In the genomic region with DNA sequence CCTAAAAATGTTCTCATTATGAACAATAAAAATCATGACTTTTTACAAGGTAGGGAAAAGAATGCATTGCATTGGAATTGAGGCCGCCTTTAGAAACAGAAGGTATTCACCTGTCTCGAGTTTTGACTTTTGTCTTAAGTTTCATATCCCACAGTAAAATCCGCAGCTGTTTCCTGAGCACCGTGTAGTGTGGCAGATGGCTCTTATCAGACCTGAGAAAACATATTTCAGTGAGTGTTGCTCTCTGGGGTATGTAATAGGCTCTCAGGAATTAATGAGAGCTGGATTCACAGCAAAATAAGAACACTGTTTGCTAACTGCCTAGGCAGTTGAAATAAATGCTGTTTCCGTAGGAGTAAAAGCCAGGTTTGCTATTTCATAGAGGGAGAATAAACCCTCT, we compare ENCODE assay signal across 22 cellular contexts.
A peak's percentile ranks its signal among the peaks of the same experiment; 100 is the strongest.
DNase-seq lines count a peak whose midpoint lies in the region; ATAC-seq and TF ChIP-seq lines count a peak whose summit lies in the region.
"Had no signal": no experiment of that assay in that cellular context is flagged by ENCODE, and none has a peak within 500 bp of the region (broad histone marks: within the 10 kb centered on the region; RNA-seq: fewer than 3 reads in every experiment).

No MANE protein-coding gene starts in this region.

- peaks cover 4% of the 10 kb centered on the region for H3K27me3 Mint-ChIP-seq in activated CD4-positive, alpha-beta T cell treated with anti-CD3 and anti-CD28 coated beads for 36 hours
- H3K27me3 Mint-ChIP-seq: IgD-negative memory B cell had no signal

- in situ Hi-C loops in gastrocnemius medialis (cut with MboI; ENCODE audit: low sequenced_read_pairs in 4 of 4): no loop called here

- H3K36me3 ChIP-seq in SJCRH30: no peaks in the 10 kb centered on the region
- no peaks in the 10 kb centered on the region for H3K36me3 ChIP-seq in gastrocnemius medialis
- no peaks in the 10 kb centered on the region for H3K36me3 ChIP-seq in breast epithelium
- H3K36me3 ChIP-seq: right lobe of liver, SJSA1, vagina had no signal

- H3K27me3 ChIP-seq in SJCRH30 (no peaks in the 10 kb centered on the region), gastrocnemius medialis (no peaks in the 10 kb centered on the region), breast epithelium (no peaks in the 10 kb centered on the region)
- H3K27me3 ChIP-seq: right lobe of liver, SJSA1, vagina had no signal

- TF ChIP-seq POLR2A in gastrocnemius medialis (IDR thresholded peaks at IDR 0.05) (no peak), breast epithelium (IDR thresholded peaks at IDR 0.05) (no peak)

- no peak overlapping the region for H3K27ac Mint-ChIP-seq in activated CD4-positive, alpha-beta T cell treated with anti-CD3 and anti-CD28 coated beads for 36 hours
- H3K27ac Mint-ChIP-seq: IgD-negative memory B cell; T-helper 1 cell treated with Interleukin-12 subunit alpha and Interleukin-12 subunit beta and Interleukin-4 antibody, amounts not matched to agents 30 μg/mL and 1 μg/mL, for 36 hours had no signal

- no peak overlapping the region for H3K4me3 Mint-ChIP-seq in activated CD4-positive, alpha-beta T cell treated with anti-CD3 and anti-CD28 coated beads for 36 hours
- H3K4me3 Mint-ChIP-seq: IgD-negative memory B cell; T-helper 1 cell treated with Interleukin-12 subunit alpha and Interleukin-12 subunit beta and Interleukin-4 antibody, amounts not matched to agents 30 μg/mL and 1 μg/mL, for 36 hours had no signal

- POLR2A ChIA-PET in activated CD4-positive, alpha-beta T cell treated with anti-CD3 and anti-CD28 coated beads for 36 hours (lab: Charles Lee): no interaction called here

- peaks cover 26% of the 10 kb centered on the region for H3K4me1 ChIP-seq in SJCRH30
- peaks cover 24 to 33% of the 10 kb centered on the region in 2 donors for H3K4me1 ChIP-seq in gastrocnemius medialis
- H3K4me1 ChIP-seq in breast epithelium: no peaks in the 10 kb centered on the region
- H3K4me1 ChIP-seq: right lobe of liver, SJSA1, vagina had no signal

- H3K4me1 Mint-ChIP-seq in activated CD4-positive, alpha-beta T cell treated with anti-CD3 and anti-CD28 coated beads for 36 hours: no peaks in the 10 kb centered on the region
- H3K4me1 Mint-ChIP-seq: IgD-negative memory B cell had no signal

- no peaks in the 10 kb centered on the region for H3K9me3 Mint-ChIP-seq in activated CD4-positive, alpha-beta T cell treated with anti-CD3 and anti-CD28 coated beads for 36 hours (ENCODE audit: low read depth)
- H3K9me3 Mint-ChIP-seq: T-helper 1 cell treated with Interleukin-12 subunit alpha and Interleukin-12 subunit beta and Interleukin-4 antibody, amounts not matched to agents 30 μg/mL and 1 μg/mL, for 36 hours had no signal

- DNase-seq in DMS79 (lab: John Stamatoyannopoulos, UW) (peak; percentile 80), NCI-H187 (lab: John Stamatoyannopoulos, UW) (peak; percentile 21 to 38), NCI-H345 (lab: John Stamatoyannopoulos, UW) (peak; percentile 64), SJCRH30 (peak; percentile 10 to 65), iPS-NIHi11 (ENCODE audit: low spot score) (no peak), gastrocnemius medialis (no peak), breast epithelium (ENCODE audit: low spot score in 2 of 2) (no peak)
- no peak for DNase-seq in activated CD4-positive, alpha-beta T cell treated with anti-CD3 and anti-CD28 coated beads for 36 hours
- DNase-seq: activated CD4-positive, alpha-beta T cell treated with anti-CD3 and anti-CD28 coated beads, Interleukin-2, amount 50 U/mL, for 4 hours; activated gamma-delta T cell; C1 segment of cervical spinal cord; cortex of kidney; left ventricle myocardium superior; PC-9; right lobe of liver; stimulated activated CD4-positive, alpha-beta T cell treated with anti-CD3 and anti-CD28 coated beads, Interleukin-15, amount 100 ng/mL, for 24 hours; substantia nigra had no signal

- TF ChIP-seq CTCF in gastrocnemius medialis (IDR thresholded peaks at IDR 0.05 in 4 of 5, conservative IDR thresholded peaks at IDR 0.05 in 1 of 5) (no peak), breast epithelium (IDR thresholded peaks at IDR 0.05) (no peak)

- no peak overlapping the region for H3K4me3 ChIP-seq in SJCRH30
- H3K4me3 ChIP-seq in gastrocnemius medialis: no peak overlapping the region
- no peak overlapping the region for H3K4me3 ChIP-seq in breast epithelium
- H3K4me3 ChIP-seq: GM12878, PC-9, right lobe of liver, SJSA1, vagina had no signal

- no peak for ATAC-seq in gastrocnemius medialis
- ATAC-seq in activated CD4-positive, alpha-beta T cell treated with anti-CD3 and anti-CD28 coated beads for 36 hours: no peak
- ATAC-seq: GM12878, left ventricle myocardium superior, right lobe of liver had no signal

- no peaks in the 10 kb centered on the region for H3K36me3 Mint-ChIP-seq in activated CD4-positive, alpha-beta T cell treated with anti-CD3 and anti-CD28 coated beads for 36 hours (ENCODE audit: low read depth)
- H3K36me3 Mint-ChIP-seq: IgD-negative memory B cell had no signal

- CTCF ChIA-PET in activated CD4-positive, alpha-beta T cell treated with anti-CD3 and anti-CD28 coated beads for 36 hours (lab: Charles Lee): no interaction called here

- intact Hi-C loops in gastrocnemius medialis (cut with DNase I; ENCODE audit: low total_unique reads): no loop called here
- intact Hi-C loops in activated CD4-positive, alpha-beta T cell treated with anti-CD3 and anti-CD28 coated beads for 36 hours (cut with DNase I, micrococcal nuclease): no loop called here
- intact Hi-C loops in breast epithelium (cut with DNase I; ENCODE audit: low total_unique reads): no loop called here

- H3K27ac ChIP-seq in SJCRH30 (peak overlapping the region; percentile 16), gastrocnemius medialis (no peak overlapping the region), breast epithelium (no peak overlapping the region)
- H3K27ac ChIP-seq: PC-9, right lobe of liver, SJSA1, vagina had no signal

- H3K9me3 ChIP-seq in SJCRH30 (replicated peaks) (no peaks in the 10 kb centered on the region), gastrocnemius medialis (no peaks in the 10 kb centered on the region), breast epithelium (no peaks in the 10 kb centered on the region)
- H3K9me3 ChIP-seq: right lobe of liver, SJSA1, vagina had no signal

Comparison
In these comparisons a context has a peak if more than half of its experiments do, and no peak if none do; other contexts are left out.
1. DNase-seq: peak in DMS79 (single experiment), NCI-H187 (2 of 2), NCI-H345 (single experiment) and SJCRH30 (2 of 2); none in iPS-NIHi11 (single experiment), gastrocnemius medialis (0 of 2), activated CD4-positive, alpha-beta T cell treated with anti-CD3 and anti-CD28 coated beads for 36 hours (single experiment) and breast epithelium (0 of 2).